Comparison of ENCODE assay signal across 1 cellular context in the genomic region with DNA sequence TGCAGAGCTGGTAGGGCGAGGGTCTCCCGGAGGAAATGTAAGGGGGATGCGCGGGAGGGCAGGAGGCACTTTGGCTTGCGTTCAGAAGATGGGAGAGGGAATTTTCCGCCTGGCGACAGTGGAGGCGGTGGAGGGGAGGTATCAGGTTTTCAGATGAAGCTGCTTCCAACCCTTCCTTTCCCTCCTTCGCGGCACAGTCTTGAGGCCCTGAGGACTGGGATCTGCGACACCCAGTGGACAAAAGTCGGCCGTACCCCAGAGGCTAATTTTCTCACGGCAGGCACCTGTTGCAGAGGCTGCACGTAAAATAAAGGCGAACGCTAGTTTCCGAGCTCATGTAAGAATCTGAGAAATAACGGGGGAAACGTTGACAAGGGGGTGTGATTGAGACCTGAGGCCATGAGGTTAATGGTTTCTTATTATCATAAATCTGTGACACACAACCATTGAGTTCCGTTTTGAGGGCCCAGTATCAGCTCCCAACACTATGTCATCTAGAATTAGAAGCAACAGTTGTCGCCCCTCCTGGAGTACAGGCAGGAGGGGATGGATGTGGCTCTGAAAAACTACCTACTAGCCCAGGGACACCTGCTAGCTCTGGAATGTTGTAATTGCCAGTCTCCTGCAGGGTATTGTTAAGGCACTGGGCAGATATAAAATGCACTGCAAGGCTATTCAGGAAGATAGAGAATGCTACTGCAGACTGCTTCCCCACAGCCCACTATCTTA.
TF ChIP-seq lines count a peak whose summit lies in the region.

No MANE protein-coding gene starts in this region.

TF ChIP-seq in GM23338, 12 proteins besides CTCF, POLR2A, EP300 and RAD21 (continued from another document):
- TF ChIP-seq, protein P1, sequence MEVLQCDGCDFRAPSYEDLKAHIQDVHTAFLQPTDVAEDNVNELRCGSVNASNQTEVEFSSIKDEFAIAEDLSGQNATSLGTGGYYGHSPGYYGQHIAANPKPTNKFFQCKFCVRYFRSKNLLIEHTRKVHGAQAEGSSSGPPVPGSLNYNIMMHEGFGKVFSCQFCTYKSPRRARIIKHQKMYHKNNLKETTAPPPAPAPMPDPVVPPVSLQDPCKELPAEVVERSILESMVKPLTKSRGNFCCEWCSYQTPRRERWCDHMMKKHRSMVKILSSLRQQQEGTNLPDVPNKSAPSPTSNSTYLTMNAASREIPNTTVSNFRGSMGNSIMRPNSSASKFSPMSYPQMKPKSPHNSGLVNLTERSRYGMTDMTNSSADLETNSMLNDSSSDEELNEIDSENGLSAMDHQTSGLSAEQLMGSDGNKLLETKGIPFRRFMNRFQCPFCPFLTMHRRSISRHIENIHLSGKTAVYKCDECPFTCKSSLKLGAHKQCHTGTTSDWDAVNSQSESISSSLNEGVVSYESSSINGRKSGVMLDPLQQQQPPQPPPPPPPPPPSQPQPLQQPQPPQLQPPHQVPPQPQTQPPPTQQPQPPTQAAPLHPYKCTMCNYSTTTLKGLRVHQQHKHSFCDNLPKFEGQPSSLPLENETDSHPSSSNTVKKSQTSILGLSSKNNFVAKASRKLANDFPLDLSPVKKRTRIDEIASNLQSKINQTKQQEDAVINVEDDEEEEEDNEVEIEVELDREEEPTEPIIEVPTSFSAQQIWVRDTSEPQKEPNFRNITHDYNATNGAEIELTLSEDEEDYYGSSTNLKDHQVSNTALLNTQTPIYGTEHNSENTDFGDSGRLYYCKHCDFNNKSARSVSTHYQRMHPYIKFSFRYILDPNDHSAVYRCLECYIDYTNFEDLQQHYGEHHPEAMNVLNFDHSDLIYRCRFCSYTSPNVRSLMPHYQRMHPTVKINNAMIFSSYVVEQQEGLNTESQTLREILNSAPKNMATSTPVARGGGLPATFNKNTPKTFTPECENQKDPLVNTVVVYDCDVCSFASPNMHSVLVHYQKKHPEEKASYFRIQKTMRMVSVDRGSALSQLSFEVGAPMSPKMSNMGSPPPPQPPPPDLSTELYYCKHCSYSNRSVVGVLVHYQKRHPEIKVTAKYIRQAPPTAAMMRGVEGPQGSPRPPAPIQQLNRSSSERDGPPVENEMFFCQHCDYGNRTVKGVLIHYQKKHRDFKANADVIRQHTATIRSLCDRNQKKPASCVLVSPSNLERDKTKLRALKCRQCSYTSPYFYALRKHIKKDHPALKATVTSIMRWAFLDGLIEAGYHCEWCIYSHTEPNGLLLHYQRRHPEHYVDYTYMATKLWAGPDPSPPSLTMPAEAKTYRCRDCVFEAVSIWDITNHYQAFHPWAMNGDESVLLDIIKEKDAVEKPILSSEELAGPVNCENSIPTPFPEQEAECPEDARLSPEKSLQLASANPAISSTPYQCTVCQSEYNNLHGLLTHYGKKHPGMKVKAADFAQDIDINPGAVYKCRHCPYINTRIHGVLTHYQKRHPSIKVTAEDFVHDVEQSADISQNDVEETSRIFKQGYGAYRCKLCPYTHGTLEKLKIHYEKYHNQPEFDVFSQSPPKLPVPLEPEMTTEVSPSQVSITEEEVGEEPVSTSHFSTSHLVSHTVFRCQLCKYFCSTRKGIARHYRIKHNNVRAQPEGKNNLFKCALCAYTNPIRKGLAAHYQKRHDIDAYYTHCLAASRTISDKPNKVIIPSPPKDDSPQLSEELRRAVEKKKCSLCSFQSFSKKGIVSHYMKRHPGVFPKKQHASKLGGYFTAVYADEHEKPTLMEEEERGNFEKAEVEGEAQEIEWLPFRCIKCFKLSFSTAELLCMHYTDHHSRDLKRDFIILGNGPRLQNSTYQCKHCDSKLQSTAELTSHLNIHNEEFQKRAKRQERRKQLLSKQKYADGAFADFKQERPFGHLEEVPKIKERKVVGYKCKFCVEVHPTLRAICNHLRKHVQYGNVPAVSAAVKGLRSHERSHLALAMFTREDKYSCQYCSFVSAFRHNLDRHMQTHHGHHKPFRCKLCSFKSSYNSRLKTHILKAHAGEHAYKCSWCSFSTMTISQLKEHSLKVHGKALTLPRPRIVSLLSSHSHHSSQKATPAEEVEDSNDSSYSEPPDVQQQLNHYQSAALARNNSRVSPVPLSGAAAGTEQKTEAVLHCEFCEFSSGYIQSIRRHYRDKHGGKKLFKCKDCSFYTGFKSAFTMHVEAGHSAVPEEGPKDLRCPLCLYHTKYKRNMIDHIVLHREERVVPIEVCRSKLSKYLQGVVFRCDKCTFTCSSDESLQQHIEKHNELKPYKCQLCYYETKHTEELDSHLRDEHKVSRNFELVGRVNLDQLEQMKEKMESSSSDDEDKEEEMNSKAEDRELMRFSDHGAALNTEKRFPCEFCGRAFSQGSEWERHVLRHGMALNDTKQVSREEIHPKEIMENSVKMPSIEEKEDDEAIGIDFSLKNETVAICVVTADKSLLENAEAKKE (CRISPR knock-in tag; IDR thresholded peaks at IDR 0.05) = no peak
- TF ChIP-seq, protein P2, sequence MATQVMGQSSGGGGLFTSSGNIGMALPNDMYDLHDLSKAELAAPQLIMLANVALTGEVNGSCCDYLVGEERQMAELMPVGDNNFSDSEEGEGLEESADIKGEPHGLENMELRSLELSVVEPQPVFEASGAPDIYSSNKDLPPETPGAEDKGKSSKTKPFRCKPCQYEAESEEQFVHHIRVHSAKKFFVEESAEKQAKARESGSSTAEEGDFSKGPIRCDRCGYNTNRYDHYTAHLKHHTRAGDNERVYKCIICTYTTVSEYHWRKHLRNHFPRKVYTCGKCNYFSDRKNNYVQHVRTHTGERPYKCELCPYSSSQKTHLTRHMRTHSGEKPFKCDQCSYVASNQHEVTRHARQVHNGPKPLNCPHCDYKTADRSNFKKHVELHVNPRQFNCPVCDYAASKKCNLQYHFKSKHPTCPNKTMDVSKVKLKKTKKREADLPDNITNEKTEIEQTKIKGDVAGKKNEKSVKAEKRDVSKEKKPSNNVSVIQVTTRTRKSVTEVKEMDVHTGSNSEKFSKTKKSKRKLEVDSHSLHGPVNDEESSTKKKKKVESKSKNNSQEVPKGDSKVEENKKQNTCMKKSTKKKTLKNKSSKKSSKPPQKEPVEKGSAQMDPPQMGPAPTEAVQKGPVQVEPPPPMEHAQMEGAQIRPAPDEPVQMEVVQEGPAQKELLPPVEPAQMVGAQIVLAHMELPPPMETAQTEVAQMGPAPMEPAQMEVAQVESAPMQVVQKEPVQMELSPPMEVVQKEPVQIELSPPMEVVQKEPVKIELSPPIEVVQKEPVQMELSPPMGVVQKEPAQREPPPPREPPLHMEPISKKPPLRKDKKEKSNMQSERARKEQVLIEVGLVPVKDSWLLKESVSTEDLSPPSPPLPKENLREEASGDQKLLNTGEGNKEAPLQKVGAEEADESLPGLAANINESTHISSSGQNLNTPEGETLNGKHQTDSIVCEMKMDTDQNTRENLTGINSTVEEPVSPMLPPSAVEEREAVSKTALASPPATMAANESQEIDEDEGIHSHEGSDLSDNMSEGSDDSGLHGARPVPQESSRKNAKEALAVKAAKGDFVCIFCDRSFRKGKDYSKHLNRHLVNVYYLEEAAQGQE (IDR thresholded peaks at IDR 0.05; ENCODE audit: unreplicated experiment) = no peak
- TF ChIP-seq STAT1 (IDR thresholded peaks at IDR 0.05; ENCODE audit: unreplicated experiment) = no peak
- TF ChIP-seq, protein P3, sequence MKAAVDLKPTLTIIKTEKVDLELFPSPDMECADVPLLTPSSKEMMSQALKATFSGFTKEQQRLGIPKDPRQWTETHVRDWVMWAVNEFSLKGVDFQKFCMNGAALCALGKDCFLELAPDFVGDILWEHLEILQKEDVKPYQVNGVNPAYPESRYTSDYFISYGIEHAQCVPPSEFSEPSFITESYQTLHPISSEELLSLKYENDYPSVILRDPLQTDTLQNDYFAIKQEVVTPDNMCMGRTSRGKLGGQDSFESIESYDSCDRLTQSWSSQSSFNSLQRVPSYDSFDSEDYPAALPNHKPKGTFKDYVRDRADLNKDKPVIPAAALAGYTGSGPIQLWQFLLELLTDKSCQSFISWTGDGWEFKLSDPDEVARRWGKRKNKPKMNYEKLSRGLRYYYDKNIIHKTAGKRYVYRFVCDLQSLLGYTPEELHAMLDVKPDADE (IDR thresholded peaks at IDR 0.05) = no peak
- no peak for TF ChIP-seq NANOG (IDR thresholded peaks at IDR 0.05; ENCODE audit: borderline replicate concordance)
- TF ChIP-seq EZH2phosphoT487 (IDR thresholded peaks at IDR 0.05; ENCODE audit: unreplicated experiment) = no peak
- no peak for TF ChIP-seq ZNF331 (CRISPR knock-in tag; IDR thresholded peaks at IDR 0.05; ENCODE audit: low read depth)
- TF ChIP-seq CREB1 (CRISPR knock-in tag; IDR thresholded peaks at IDR 0.05; ENCODE audit: low read depth) = no peak
- TF ChIP-seq POLR2AphosphoS5 (IDR thresholded peaks at IDR 0.05; ENCODE audit: low read depth) = no peak
- TF ChIP-seq JUNB (IDR thresholded peaks at IDR 0.05; ENCODE audit: unreplicated experiment) = no peak
